In the genomic region with DNA sequence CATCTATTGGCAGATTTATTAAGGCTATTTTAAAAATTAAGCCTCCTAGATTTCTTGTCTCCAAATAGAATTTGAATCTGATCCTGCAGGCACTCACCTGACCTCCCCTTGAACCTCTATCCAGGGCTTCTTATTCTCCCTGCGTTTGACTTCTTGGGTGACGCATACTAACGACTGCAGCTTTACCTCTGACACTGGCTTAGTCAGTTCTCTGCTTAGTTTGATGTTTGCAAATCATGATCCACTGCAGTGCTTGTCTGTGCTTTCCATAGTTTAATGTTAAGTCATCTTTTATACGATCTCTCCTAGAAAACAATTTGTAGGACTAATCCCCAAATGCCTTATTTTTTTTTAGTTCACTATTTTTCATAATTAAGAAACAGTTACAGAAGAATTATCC, we compare ENCODE assay signal across 1 cellular context.
TF ChIP-seq lines count a peak whose summit lies in the region.

No MANE protein-coding gene starts in this region.

TF ChIP-seq in GM23338, 12 proteins besides CTCF, POLR2A, EP300 and RAD21 (continued from another document):
- TF ChIP-seq, protein P1, sequence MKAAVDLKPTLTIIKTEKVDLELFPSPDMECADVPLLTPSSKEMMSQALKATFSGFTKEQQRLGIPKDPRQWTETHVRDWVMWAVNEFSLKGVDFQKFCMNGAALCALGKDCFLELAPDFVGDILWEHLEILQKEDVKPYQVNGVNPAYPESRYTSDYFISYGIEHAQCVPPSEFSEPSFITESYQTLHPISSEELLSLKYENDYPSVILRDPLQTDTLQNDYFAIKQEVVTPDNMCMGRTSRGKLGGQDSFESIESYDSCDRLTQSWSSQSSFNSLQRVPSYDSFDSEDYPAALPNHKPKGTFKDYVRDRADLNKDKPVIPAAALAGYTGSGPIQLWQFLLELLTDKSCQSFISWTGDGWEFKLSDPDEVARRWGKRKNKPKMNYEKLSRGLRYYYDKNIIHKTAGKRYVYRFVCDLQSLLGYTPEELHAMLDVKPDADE (IDR thresholded peaks at IDR 0.05): no peak
- TF ChIP-seq, protein P2, sequence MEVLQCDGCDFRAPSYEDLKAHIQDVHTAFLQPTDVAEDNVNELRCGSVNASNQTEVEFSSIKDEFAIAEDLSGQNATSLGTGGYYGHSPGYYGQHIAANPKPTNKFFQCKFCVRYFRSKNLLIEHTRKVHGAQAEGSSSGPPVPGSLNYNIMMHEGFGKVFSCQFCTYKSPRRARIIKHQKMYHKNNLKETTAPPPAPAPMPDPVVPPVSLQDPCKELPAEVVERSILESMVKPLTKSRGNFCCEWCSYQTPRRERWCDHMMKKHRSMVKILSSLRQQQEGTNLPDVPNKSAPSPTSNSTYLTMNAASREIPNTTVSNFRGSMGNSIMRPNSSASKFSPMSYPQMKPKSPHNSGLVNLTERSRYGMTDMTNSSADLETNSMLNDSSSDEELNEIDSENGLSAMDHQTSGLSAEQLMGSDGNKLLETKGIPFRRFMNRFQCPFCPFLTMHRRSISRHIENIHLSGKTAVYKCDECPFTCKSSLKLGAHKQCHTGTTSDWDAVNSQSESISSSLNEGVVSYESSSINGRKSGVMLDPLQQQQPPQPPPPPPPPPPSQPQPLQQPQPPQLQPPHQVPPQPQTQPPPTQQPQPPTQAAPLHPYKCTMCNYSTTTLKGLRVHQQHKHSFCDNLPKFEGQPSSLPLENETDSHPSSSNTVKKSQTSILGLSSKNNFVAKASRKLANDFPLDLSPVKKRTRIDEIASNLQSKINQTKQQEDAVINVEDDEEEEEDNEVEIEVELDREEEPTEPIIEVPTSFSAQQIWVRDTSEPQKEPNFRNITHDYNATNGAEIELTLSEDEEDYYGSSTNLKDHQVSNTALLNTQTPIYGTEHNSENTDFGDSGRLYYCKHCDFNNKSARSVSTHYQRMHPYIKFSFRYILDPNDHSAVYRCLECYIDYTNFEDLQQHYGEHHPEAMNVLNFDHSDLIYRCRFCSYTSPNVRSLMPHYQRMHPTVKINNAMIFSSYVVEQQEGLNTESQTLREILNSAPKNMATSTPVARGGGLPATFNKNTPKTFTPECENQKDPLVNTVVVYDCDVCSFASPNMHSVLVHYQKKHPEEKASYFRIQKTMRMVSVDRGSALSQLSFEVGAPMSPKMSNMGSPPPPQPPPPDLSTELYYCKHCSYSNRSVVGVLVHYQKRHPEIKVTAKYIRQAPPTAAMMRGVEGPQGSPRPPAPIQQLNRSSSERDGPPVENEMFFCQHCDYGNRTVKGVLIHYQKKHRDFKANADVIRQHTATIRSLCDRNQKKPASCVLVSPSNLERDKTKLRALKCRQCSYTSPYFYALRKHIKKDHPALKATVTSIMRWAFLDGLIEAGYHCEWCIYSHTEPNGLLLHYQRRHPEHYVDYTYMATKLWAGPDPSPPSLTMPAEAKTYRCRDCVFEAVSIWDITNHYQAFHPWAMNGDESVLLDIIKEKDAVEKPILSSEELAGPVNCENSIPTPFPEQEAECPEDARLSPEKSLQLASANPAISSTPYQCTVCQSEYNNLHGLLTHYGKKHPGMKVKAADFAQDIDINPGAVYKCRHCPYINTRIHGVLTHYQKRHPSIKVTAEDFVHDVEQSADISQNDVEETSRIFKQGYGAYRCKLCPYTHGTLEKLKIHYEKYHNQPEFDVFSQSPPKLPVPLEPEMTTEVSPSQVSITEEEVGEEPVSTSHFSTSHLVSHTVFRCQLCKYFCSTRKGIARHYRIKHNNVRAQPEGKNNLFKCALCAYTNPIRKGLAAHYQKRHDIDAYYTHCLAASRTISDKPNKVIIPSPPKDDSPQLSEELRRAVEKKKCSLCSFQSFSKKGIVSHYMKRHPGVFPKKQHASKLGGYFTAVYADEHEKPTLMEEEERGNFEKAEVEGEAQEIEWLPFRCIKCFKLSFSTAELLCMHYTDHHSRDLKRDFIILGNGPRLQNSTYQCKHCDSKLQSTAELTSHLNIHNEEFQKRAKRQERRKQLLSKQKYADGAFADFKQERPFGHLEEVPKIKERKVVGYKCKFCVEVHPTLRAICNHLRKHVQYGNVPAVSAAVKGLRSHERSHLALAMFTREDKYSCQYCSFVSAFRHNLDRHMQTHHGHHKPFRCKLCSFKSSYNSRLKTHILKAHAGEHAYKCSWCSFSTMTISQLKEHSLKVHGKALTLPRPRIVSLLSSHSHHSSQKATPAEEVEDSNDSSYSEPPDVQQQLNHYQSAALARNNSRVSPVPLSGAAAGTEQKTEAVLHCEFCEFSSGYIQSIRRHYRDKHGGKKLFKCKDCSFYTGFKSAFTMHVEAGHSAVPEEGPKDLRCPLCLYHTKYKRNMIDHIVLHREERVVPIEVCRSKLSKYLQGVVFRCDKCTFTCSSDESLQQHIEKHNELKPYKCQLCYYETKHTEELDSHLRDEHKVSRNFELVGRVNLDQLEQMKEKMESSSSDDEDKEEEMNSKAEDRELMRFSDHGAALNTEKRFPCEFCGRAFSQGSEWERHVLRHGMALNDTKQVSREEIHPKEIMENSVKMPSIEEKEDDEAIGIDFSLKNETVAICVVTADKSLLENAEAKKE (CRISPR knock-in tag; IDR thresholded peaks at IDR 0.05): no peak
- no peak for TF ChIP-seq EZH2 (IDR thresholded peaks at IDR 0.05; ENCODE audit: low read depth, unreplicated experiment)
